1 cellular context compared by ENCODE assay signal in the genomic region with DNA sequence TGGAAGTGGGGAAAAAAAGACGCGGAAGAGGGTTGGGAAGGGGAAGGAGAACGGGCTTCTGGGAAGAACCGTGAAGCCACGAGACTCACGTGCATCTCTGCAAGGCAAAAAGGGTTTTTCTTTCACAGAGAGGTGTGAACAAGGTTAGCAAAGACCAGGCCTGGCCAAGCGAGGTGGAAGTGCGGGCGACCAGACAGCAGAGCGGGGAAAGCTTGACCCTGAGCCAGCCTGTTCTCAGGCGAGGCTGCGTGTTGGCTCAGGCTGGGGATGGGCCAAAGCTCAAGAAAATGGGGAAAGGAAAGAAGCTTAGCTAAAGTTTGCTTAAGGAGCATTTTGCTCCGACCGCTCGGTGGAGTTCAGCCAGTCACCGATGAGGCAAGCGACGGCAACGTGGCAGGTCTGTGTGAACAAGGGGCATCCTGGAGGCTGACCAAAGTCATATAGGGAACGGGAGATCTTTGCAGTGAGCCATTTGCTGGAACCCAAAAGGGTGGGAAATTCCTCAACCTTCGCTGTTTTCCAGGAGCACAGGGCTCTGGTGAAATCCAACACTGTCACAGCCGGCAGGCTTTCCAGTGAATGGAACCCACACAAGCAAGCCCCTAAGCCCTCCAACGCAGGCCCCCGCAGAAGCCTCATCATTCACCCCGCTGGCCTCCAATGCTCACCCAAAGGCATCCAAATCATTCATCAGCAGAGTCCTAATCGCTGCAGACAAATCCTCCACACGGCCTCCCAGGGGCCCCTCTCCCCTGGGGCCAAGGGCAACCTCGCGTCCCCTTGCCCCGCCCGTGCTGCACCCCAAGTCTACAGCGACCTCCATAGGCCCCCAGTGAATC.
A peak's percentile ranks its signal among the peaks of the same experiment; 100 is the strongest.
TF ChIP-seq lines count a peak whose summit lies in the region.

No MANE protein-coding gene starts in this region.

TF ChIP-seq in IMR-90, 13 proteins besides CTCF, POLR2A, EP300 and RAD21:
- TF ChIP-seq BHLHE40 (IDR thresholded peaks at IDR 0.05; ENCODE audit: low read depth, low read length) (peak; percentile 58; the same call in 1 of the 2 replicates), RCOR1 (IDR thresholded peaks at IDR 0.05; ENCODE audit: insufficient replicate concordance, low read length) (no peak), CHD1 (IDR thresholded peaks at IDR 0.05; ENCODE audit: low read depth, low read length) (no peak), FOS (IDR thresholded peaks at IDR 0.05; ENCODE audit: low read depth, low read length) (no peak), CEBPB (IDR thresholded peaks at IDR 0.05; ENCODE audit: low read depth, low read length) (peak; percentile 72), MAFK (IDR thresholded peaks at IDR 0.05; ENCODE audit: low read depth, low read length) (no peak), SMC3 (IDR thresholded peaks at IDR 0.05; ENCODE audit: low read depth, low read length) (no peak), MXI1 (IDR thresholded peaks at IDR 0.05; ENCODE audit: borderline replicate concordance, low read depth, low read length) (peak; percentile 15; the same call in 1 of the 2 replicates)
- TF ChIP-seq, protein P1, sequence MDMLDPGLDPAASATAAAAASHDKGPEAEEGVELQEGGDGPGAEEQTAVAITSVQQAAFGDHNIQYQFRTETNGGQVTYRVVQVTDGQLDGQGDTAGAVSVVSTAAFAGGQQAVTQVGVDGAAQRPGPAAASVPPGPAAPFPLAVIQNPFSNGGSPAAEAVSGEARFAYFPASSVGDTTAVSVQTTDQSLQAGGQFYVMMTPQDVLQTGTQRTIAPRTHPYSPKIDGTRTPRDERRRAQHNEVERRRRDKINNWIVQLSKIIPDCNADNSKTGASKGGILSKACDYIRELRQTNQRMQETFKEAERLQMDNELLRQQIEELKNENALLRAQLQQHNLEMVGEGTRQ (IDR thresholded peaks at IDR 0.05; ENCODE audit: low read depth, low read length): no peak
- TF ChIP-seq, protein P2, sequence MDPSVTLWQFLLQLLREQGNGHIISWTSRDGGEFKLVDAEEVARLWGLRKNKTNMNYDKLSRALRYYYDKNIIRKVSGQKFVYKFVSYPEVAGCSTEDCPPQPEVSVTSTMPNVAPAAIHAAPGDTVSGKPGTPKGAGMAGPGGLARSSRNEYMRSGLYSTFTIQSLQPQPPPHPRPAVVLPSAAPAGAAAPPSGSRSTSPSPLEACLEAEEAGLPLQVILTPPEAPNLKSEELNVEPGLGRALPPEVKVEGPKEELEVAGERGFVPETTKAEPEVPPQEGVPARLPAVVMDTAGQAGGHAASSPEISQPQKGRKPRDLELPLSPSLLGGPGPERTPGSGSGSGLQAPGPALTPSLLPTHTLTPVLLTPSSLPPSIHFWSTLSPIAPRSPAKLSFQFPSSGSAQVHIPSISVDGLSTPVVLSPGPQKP (IDR thresholded peaks at IDR 0.05; ENCODE audit: borderline replicate concordance, low read depth, low read length): no peak
